In genomic region chr2:46667945-46668344, GRCh38 we compare ENCODE assay signal across 19 cellular contexts. TPM values are rescaled to one million over a fixed set of nuclear protein-coding genes. Genes with fewer than 3 reads are reported as not detected.
DNase-seq lines count a peak whose midpoint lies in the region; ATAC-seq and TF ChIP-seq lines count a peak whose summit lies in the region.
"Had no signal": no experiment of that assay in that cellular context is flagged by ENCODE, and none has a peak within 500 bp of the region (broad histone marks: within the 10 kb centered on the region; RNA-seq: fewer than 3 reads in every experiment).

No MANE protein-coding gene starts in this region.

- H3K9me3 ChIP-seq in IMR-90 (ENCODE audit: control insufficient read depth, insufficient read depth, low read length) = no peaks in the 10 kb centered on the region
- H3K9me3 ChIP-seq in esophagus muscularis mucosa = no peaks in the 10 kb centered on the region
- H3K9me3 ChIP-seq in prostate gland = no peaks in the 10 kb centered on the region
- H3K9me3 ChIP-seq: BE2C had no signal

- no peak for TF ChIP-seq EP300 in esophagus muscularis mucosa (IDR thresholded peaks at IDR 0.05)

- H3K4ac ChIP-seq in IMR-90 (ENCODE audit: low read depth, low read length) = no peak overlapping the region; the same call in 1 of the 2 replicates

- H3K18ac ChIP-seq in IMR-90 (ENCODE audit: low read depth, low read length) = no peak overlapping the region

- TF ChIP-seq POLR2A in IMR-90 (IDR thresholded peaks at IDR 0.05; ENCODE audit: low read depth, low read length) = no peak
- no peak for TF ChIP-seq POLR2A in esophagus muscularis mucosa (IDR thresholded peaks at IDR 0.05; ENCODE audit: low read depth)
- TF ChIP-seq POLR2A in prostate gland (IDR thresholded peaks at IDR 0.05) = no peak

- DNase-seq in IMR-90 (no peak), esophagus muscularis mucosa (ENCODE audit: extremely low spot score) (peak; percentile 47), prostate gland (ENCODE audit: low spot score) (no peak), progenitor cell of endocrine pancreas (ENCODE audit: low spot score, unreplicated experiment) (no peak)
- DNase-seq in effector CD4-positive, alpha-beta T cell = no peak
- DNase-seq: ACHN; BE2C; C1 segment of cervical spinal cord; CD4-positive, CD25-positive, alpha-beta regulatory T cell; CD8-positive, alpha-beta memory T cell; COR-L47; GDM1; GOT3; H7; HFFc6 had no signal

- H3K27ac ChIP-seq in IMR-90 (ENCODE audit: insufficient read depth, low read length) (no peak overlapping the region), esophagus muscularis mucosa (replicated peaks in 1 of 4) (peak overlapping the region in 3 of 4 donors; percentile 66 to 76 (median 68)), rectal smooth muscle tissue (ENCODE audit: low read depth, low read length) (peak overlapping the region; percentile 75), prostate gland (no peak overlapping the region)

- H3K4me1 ChIP-seq in IMR-90 (ENCODE audit: control insufficient read depth, insufficient read depth, low read length) (peaks cover 24% of the 10 kb centered on the region), esophagus muscularis mucosa (peaks cover 8 to 53% (median 47%) of the 10 kb centered on the region in 4 donors), rectal smooth muscle tissue (ENCODE audit: control insufficient read depth, insufficient read depth, low read length) (peaks cover 49% of the 10 kb centered on the region), prostate gland (replicated peaks) (no peaks in the 10 kb centered on the region)

- H2BK120ac ChIP-seq in IMR-90 (ENCODE audit: low read depth, low read length) = no peak overlapping the region

- TF ChIP-seq RAD21 in IMR-90 (IDR thresholded peaks at IDR 0.05; ENCODE audit: low read length) = no peak

- no peaks in the 10 kb centered on the region for H3K36me3 Mint-ChIP-seq in progenitor cell of endocrine pancreas (ENCODE audit: insufficient read depth)
- H3K36me3 Mint-ChIP-seq: CD4-positive, CD25-positive, alpha-beta regulatory T cell; IgD-negative memory B cell had no signal

- TF ChIP-seq CTCF in IMR-90 (conservative IDR thresholded peaks at IDR 0.05; ENCODE audit: low read depth, low read length) = no peak
- no peak for TF ChIP-seq CTCF in esophagus muscularis mucosa (IDR thresholded peaks at IDR 0.05)
- TF ChIP-seq CTCF in prostate gland (IDR thresholded peaks at IDR 0.05) = no peak
- no peak for TF ChIP-seq CTCF in progenitor cell of endocrine pancreas (IDR thresholded peaks at IDR 0.05; ENCODE audit: unreplicated experiment)

- H3K27ac Mint-ChIP-seq in progenitor cell of endocrine pancreas = no peak overlapping the region
- H3K27ac Mint-ChIP-seq: CD8-positive, alpha-beta memory T cell; HFFc6 had no signal

- CTCF ChIA-PET in IMR-90 (lab: Yijun Ruan, JAX) = no interaction called here

- H3K14ac ChIP-seq in IMR-90 (replicated peaks; ENCODE audit: low read depth, low read length) = no peak overlapping the region

- no peak overlapping the region for H4K91ac ChIP-seq in IMR-90 (ENCODE audit: insufficient read depth, low read depth, low read length)

- in situ Hi-C loops in IMR-90 (cut with MboI; ENCODE audit: low sequenced_read_pairs) = no loop called here

- no peak overlapping the region for H3K4me2 ChIP-seq in IMR-90 (ENCODE audit: low read depth, low read length)

- no peaks in the 10 kb centered on the region for H3K27me3 Mint-ChIP-seq in progenitor cell of endocrine pancreas

- peaks cover 1% of the 10 kb centered on the region for H3K4me1 Mint-ChIP-seq in progenitor cell of endocrine pancreas (ENCODE audit: low read depth)
- H3K4me1 Mint-ChIP-seq: CD4-positive, CD25-positive, alpha-beta regulatory T cell; CD8-positive, alpha-beta memory T cell; IgD-negative memory B cell had no signal

- no peaks in the 10 kb centered on the region for H4K20me1 ChIP-seq in IMR-90 (ENCODE audit: insufficient read depth, low read length)

- H4K8ac ChIP-seq in IMR-90 (ENCODE audit: low read depth in 2 of 2, low read length in 2 of 2) = no peak overlapping the region

- H2AK5ac ChIP-seq in IMR-90 (ENCODE audit: low read depth, low read length) = peak overlapping the region; percentile 40; the same call in 1 of the 2 replicates

- dilution Hi-C loops in IMR-90 (cut with HindIII; ENCODE audit: low sequenced_read_pairs, unreplicated experiment) = no loop called here

- no peak overlapping the region for H3K23ac ChIP-seq in IMR-90 (ENCODE audit: low read depth, low read length)

- no peak overlapping the region for H2AK9ac ChIP-seq in IMR-90 (replicated peaks; ENCODE audit: low read depth, low read length, poor library complexity)

- H2BK20ac ChIP-seq in IMR-90 (ENCODE audit: low read depth, low read length) = no peak overlapping the region

- no peak overlapping the region for H3K4me3 ChIP-seq in IMR-90 (ENCODE audit: insufficient read depth, low read depth, low read length)
- H3K4me3 ChIP-seq in esophagus muscularis mucosa = no peak overlapping the region
- no peak overlapping the region for H3K4me3 ChIP-seq in rectal smooth muscle tissue (ENCODE audit: low read length)
- H3K4me3 ChIP-seq in prostate gland = no peak overlapping the region

- H3K9ac ChIP-seq in IMR-90 (ENCODE audit: low read depth, low read length) (no peak overlapping the region), rectal smooth muscle tissue (ENCODE audit: low read length) (no peak overlapping the region)

- no peak overlapping the region for H3K56ac ChIP-seq in IMR-90 (ENCODE audit: extremely low read depth, insufficient read depth, low read length)

- H2BK15ac ChIP-seq in IMR-90 (ENCODE audit: low read depth, low read length) = 0 out of 3 replicates have a peak overlapping the region, but pooled peaks have one; percentile 9

- H3K9me1 ChIP-seq in IMR-90 (ENCODE audit: insufficient read depth, low read length) = 0 out of 2 replicates have a peak, but pooled peaks cover 2% of the 10 kb centered on the region

- H3K79me1 ChIP-seq in IMR-90 (ENCODE audit: low read depth in 1 of 2, low read length in 2 of 2) = peaks cover 0 to 3% of the 10 kb centered on the region in 2 experiments; a peak in 1 of 4 replicates

- no peak overlapping the region for H4K5ac ChIP-seq in IMR-90 (ENCODE audit: low read depth, low read length)

- BruUV-seq in IMR-90 (replicated peaks; lab: Mats Ljungman, UMichigan) = no TSS peak

- no peaks in the 10 kb centered on the region for H3K27me3 ChIP-seq in IMR-90 (ENCODE audit: control insufficient read depth, insufficient read depth, low read length)
- no peaks in the 10 kb centered on the region for H3K27me3 ChIP-seq in esophagus muscularis mucosa
- no peaks in the 10 kb centered on the region for H3K27me3 ChIP-seq in rectal smooth muscle tissue (ENCODE audit: control insufficient read depth, insufficient read depth, low read length)
- no peaks in the 10 kb centered on the region for H3K27me3 ChIP-seq in prostate gland (replicated peaks; ENCODE audit: insufficient read depth)
- H3K27me3 ChIP-seq: BE2C had no signal

- intact Hi-C loops in IMR-90 (cut with micrococcal nuclease) = no loop called here
- intact Hi-C loops in esophagus muscularis mucosa (cut with DNase I) = no loop called here
- intact Hi-C loops in prostate gland (cut with DNase I) = no loop called here

- POLR2A ChIA-PET in IMR-90 (lab: Charles Lee; ENCODE audit: unreplicated experiment) = no interaction called here

- WGBS in IMR-90 (ENCODE audit: extremely low coverage in 2 of 2, insufficient read length in 1 of 2), 2 experiments = 75% methylated on average over 1 of the region's 7 CpGs; no CpG with 5 or more reads in 1 of the 2 experiments
- 44% methylated on average over 7 of the region's 7 CpGs for WGBS in esophagus muscularis mucosa
- 39% methylated on average over 7 of the region's 7 CpGs for WGBS in prostate gland

- H2AFZ ChIP-seq in IMR-90 (replicated peaks; ENCODE audit: low read length, poor library complexity) = no peak overlapping the region

- H3K9me3 Mint-ChIP-seq in progenitor cell of endocrine pancreas (ENCODE audit: low read depth) = no peaks in the 10 kb centered on the region
- H3K9me3 Mint-ChIP-seq: CD8-positive, alpha-beta memory T cell; HFFc6; IgD-negative memory B cell had no signal

- H3K4me3 Mint-ChIP-seq in progenitor cell of endocrine pancreas (ENCODE audit: low read depth) = no peak overlapping the region
- H3K4me3 Mint-ChIP-seq: CD4-positive, CD25-positive, alpha-beta regulatory T cell; CD8-positive, alpha-beta memory T cell; HFFc6 had no signal

- ATAC-seq in IMR-90 (ENCODE audit: low read depth) (no peak), GM18868 (IDR thresholded peaks at IDR 0.05; ENCODE audit: unreplicated experiment) (no peak)
- ATAC-seq: HCT116 had no signal

- H2BK5ac ChIP-seq in IMR-90 (ENCODE audit: low read depth, low read length, poor library complexity, severe bottlenecking) = no peak overlapping the region

- H3K36me3 ChIP-seq in IMR-90 (ENCODE audit: control insufficient read depth, insufficient read depth, low read length) (no peaks in the 10 kb centered on the region), esophagus muscularis mucosa (no peaks in the 10 kb centered on the region), rectal smooth muscle tissue (ENCODE audit: control insufficient read depth, insufficient read depth, low read length) (no peaks in the 10 kb centered on the region), prostate gland (no peaks in the 10 kb centered on the region)
- H3K36me3 ChIP-seq: BE2C had no signal

TF ChIP-seq in IMR-90, 13 proteins besides CTCF, POLR2A, EP300 and RAD21 (continues in another document):
- TF ChIP-seq FOS (IDR thresholded peaks at IDR 0.05; ENCODE audit: low read depth, low read length) (no peak), CEBPB (IDR thresholded peaks at IDR 0.05; ENCODE audit: low read depth, low read length) (no peak), RFX5 (IDR thresholded peaks at IDR 0.05; ENCODE audit: low read depth, low read length) (no peak)

RNA-seq across cellular contexts. Expression of gene SOCS5, which starts 31.1 kb away (rescaled TPM):
- 169 and 222 TPM in 2 replicates for total RNA-seq in IMR-90 (2012; rRNA removed)
- polyA plus RNA-seq in IMR-90 (2012; rRNA removed) = 37.5 and 38.4 TPM in 2 replicates
- polyA plus RNA-seq in IMR-90 (2012; cell fraction: cytosol; rRNA removed) = 11.7 and 18.8 TPM in 2 replicates
- polyA plus RNA-seq in IMR-90 (2012; cell fraction: nucleus; rRNA removed; ENCODE audit: low replicate concordance) = 12.5 and 48.7 TPM in 2 replicates
- total RNA-seq in esophagus muscularis mucosa = 10 to 100 TPM; 47.2 to 73.5 (median 59.5) TPM
- 10 to 100 TPM; 18.8 to 30.0 TPM for total RNA-seq in prostate gland
- total RNA-seq in progenitor cell of endocrine pancreas = 16.6 and 17.3 TPM in 2 replicates

RNA-seq across cellular contexts. Expression of gene CRIPT, which starts 50.9 kb away (rescaled TPM):
- 4.5 and 18.3 TPM in 2 replicates for total RNA-seq in IMR-90 (2012; rRNA removed)
- 5.1 and 6.3 TPM in 2 replicates for polyA plus RNA-seq in IMR-90 (2012; rRNA removed)
- 0.53 and 0.99 TPM in 2 replicates for polyA plus RNA-seq in IMR-90 (2012; cell fraction: cytosol; rRNA removed)
- polyA plus RNA-seq in IMR-90 (2012; cell fraction: nucleus; rRNA removed; ENCODE audit: low replicate concordance) = 0.17 and 2.4 TPM in 2 replicates
- 10 to 100 TPM; 13.9 to 20.7 (median 18.3) TPM for total RNA-seq in esophagus muscularis mucosa
- total RNA-seq in prostate gland = 10 to 100 TPM; 16.9 to 18.6 TPM
- total RNA-seq in progenitor cell of endocrine pancreas = 20.3 and 22.9 TPM in 2 replicates

RNA-seq across cellular contexts. Expression of gene PIGF, which starts 51.1 kb away (rescaled TPM):
- total RNA-seq in IMR-90 (2012; rRNA removed) (21.3 and 36.1 TPM in 2 replicates), esophagus muscularis mucosa (1 to 10 TPM; 5.2 to 8.3 (median 6.4) TPM), prostate gland (10 to 100 TPM; 21.9 to 26.6 TPM), progenitor cell of endocrine pancreas (37.6 and 37.8 TPM in 2 replicates)
- polyA plus RNA-seq in IMR-90 (2012; rRNA removed) = 19.0 and 22.7 TPM in 2 replicates
- polyA plus RNA-seq in IMR-90 (2012; cell fraction: cytosol; rRNA removed) = 4.8 and 11.2 TPM in 2 replicates
- polyA plus RNA-seq in IMR-90 (2012; cell fraction: nucleus; rRNA removed; ENCODE audit: low replicate concordance) = 3.0 and 25.7 TPM in 2 replicates

Comparison
In these comparisons a context has a peak if more than half of its experiments do, and no peak if none do; other contexts are left out.
1. H3K27ac ChIP-seq: peak in esophagus muscularis mucosa (3 of 4) and rectal smooth muscle tissue (single experiment); none in IMR-90 (single experiment) and prostate gland (0 of 2).